ENCODE assay signal across 21 cellular contexts in genomic region chr22:32542332-32543019, GRCh38.
A peak's percentile ranks its signal among the peaks of the same experiment; 100 is the strongest.
DNase-seq lines count a peak whose midpoint lies in the region; ATAC-seq and TF ChIP-seq lines count a peak whose summit lies in the region.
"Had no signal": no experiment of that assay in that cellular context is flagged by ENCODE, and none has a peak within 500 bp of the region (broad histone marks: within the 10 kb centered on the region; RNA-seq: fewer than 3 reads in every experiment).

No MANE protein-coding gene starts in this region.

- H3K4me1 ChIP-seq in HEK293 (ENCODE audit: control insufficient read depth, insufficient read depth, low read length): peaks cover 2% of the 10 kb centered on the region
- peaks cover 0 to 50% (median 14%) of the 10 kb centered on the region in 3 donors for H3K4me1 ChIP-seq in gastroesophageal sphincter
- H3K4me1 ChIP-seq in mucosa of rectum (ENCODE audit: control insufficient read depth in 2 of 2, insufficient read depth in 2 of 2, low read length in 2 of 2): peaks cover 0 to 3% of the 10 kb centered on the region in 2 donors
- H3K4me1 ChIP-seq in stomach smooth muscle (ENCODE audit: control insufficient read depth, insufficient read depth, low read length): peaks cover 16% of the 10 kb centered on the region

- no peak overlapping the region for H3K4me3 ChIP-seq in HEK293 (ENCODE audit: low read depth, low read length)
- no peak overlapping the region for H3K4me3 ChIP-seq in gastroesophageal sphincter
- no peak overlapping the region for H3K4me3 ChIP-seq in mucosa of rectum (ENCODE audit: low read length in 2 of 2)
- H3K4me3 ChIP-seq in stomach smooth muscle (ENCODE audit: low read length in 2 of 2): no peak overlapping the region
- H3K4me3 ChIP-seq: BLaER1, GM23248, lung had no signal

- 53 to 57% methylated on average over 5 to 6 of the region's 11 CpGs for WGBS in gastroesophageal sphincter (ENCODE audit: low coverage in 1 of 2), 2 donors

- no peak for TF ChIP-seq CTCF in HEK293 (tag by site-specific recombination; IDR thresholded peaks at IDR 0.05)
- TF ChIP-seq CTCF in gastroesophageal sphincter (IDR thresholded peaks at IDR 0.05): no peak

- H3K27me3 ChIP-seq in gastroesophageal sphincter: no peaks in the 10 kb centered on the region
- H3K27me3 ChIP-seq in mucosa of rectum (ENCODE audit: control insufficient read depth in 2 of 2, insufficient read depth in 2 of 2, low read length in 2 of 2): no peaks in the 10 kb centered on the region
- H3K27me3 ChIP-seq in stomach smooth muscle (ENCODE audit: control insufficient read depth in 1 of 2, insufficient read depth in 2 of 2, low read length in 2 of 2): peaks cover 0 to 2% of the 10 kb centered on the region in 2 donors
- H3K27me3 ChIP-seq: BLaER1 had no signal

- no peak for DNase-seq in DMS153 treated with DMSO at 0.1 percent for 48 hours (lab: John Stamatoyannopoulos, UW; ENCODE audit: unreplicated experiment)
- no peak for DNase-seq in NCI-H2107 treated with DMSO at 0.1 percent for 48 hours (lab: John Stamatoyannopoulos, UW; ENCODE audit: unreplicated experiment)
- no peak for DNase-seq in NCI-H2227 (lab: John Stamatoyannopoulos, UW; ENCODE audit: unreplicated experiment)
- no peak for DNase-seq in activated naive CD4-positive, alpha-beta T cell (lab: John Stamatoyannopoulos, UW)
- DNase-seq: activated CD4-positive, alpha-beta T cell treated with anti-CD3 and anti-CD28 coated beads for 1 hour; activated CD8-positive, alpha-beta memory T cell treated with anti-CD3 and anti-CD28 coated beads, Interleukin-2, amount 10 ng/mL, durations not matched to agents 7 days and 5 days; amniotic stem cell; GM23248; NCI-H1048; nephron progenitor cell; PC-3; SK-N-SH; stimulated activated CD4-positive, alpha-beta T cell treated with anti-CD3 and anti-CD28 coated beads, Interleukin-2, amount 100 ng/mL, for 24 hours; substantia nigra had no signal

- H3K36me3 ChIP-seq in HEK293 (ENCODE audit: control insufficient read depth in 2 of 2, insufficient read depth in 1 of 2, low read length in 2 of 2) (no peaks in the 10 kb centered on the region), gastroesophageal sphincter (no peaks in the 10 kb centered on the region), mucosa of rectum (ENCODE audit: control insufficient read depth in 2 of 2, insufficient read depth in 2 of 2, low read length in 2 of 2) (no peaks in the 10 kb centered on the region), stomach smooth muscle (ENCODE audit: control insufficient read depth in 2 of 2, insufficient read depth in 2 of 2, low read length in 2 of 2) (no peaks in the 10 kb centered on the region)
- H3K36me3 ChIP-seq: BLaER1 had no signal

- POLR2A ChIA-PET in HEK293 (lab: Yijun Ruan, JAX): no interaction called here

- TF ChIP-seq POLR2A in gastroesophageal sphincter (IDR thresholded peaks at IDR 0.05): no peak

- H3K27ac ChIP-seq in HEK293 (ENCODE audit: extremely low read depth, low read depth, low read length) (no peak overlapping the region), gastroesophageal sphincter (peak overlapping the region in 3 of 4 donors; percentile 48 to 72 (median 66)), mucosa of rectum (ENCODE audit: low read depth in 2 of 2, low read length in 2 of 2) (peak overlapping the region; percentile 43 to 54), stomach smooth muscle (ENCODE audit: low read length) (peak overlapping the region; percentile 11)
- H3K27ac ChIP-seq: BLaER1, GM23248, KMS-11 had no signal

- no peak for TF ChIP-seq EP300 in gastroesophageal sphincter (IDR thresholded peaks at IDR 0.05)

- H3K9ac ChIP-seq in mucosa of rectum (ENCODE audit: low read depth in 1 of 2, low read length in 2 of 2) (no peak overlapping the region), stomach smooth muscle (ENCODE audit: low read length in 2 of 2) (no peak overlapping the region)
- H3K9ac ChIP-seq: BLaER1, GM23248, KMS-11, SK-N-SH had no signal

- CTCF ChIA-PET in HEK293 (lab: Yijun Ruan, JAX): interaction anchor here (2.0 kb wide), 1 partner anchor 255 kb away, joined by 9 read pairs; no protein-coding TSS in a partner anchor

- H3K9me3 ChIP-seq in HEK293 (ENCODE audit: control insufficient read depth, insufficient read depth, low read depth, low read length) (no peaks in the 10 kb centered on the region), gastroesophageal sphincter (no peaks in the 10 kb centered on the region), mucosa of rectum (ENCODE audit: control insufficient read depth in 2 of 2, low read length in 2 of 2) (no peaks in the 10 kb centered on the region), stomach smooth muscle (ENCODE audit: control insufficient read depth in 2 of 2, low read length in 2 of 2) (no peaks in the 10 kb centered on the region)
- H3K9me3 ChIP-seq: BLaER1, SK-N-SH had no signal

- peak; percentile 79 for ATAC-seq in gastroesophageal sphincter
- ATAC-seq: activated CD8-positive, alpha-beta memory T cell treated with anti-CD3 and anti-CD28 coated beads, Interleukin-2, amount 10 ng/mL, durations not matched to agents 7 days and 5 days; PC-3 had no signal

TF ChIP-seq in HEK293, 187 proteins besides CTCF, POLR2A, EP300 and RAD21:
- TF ChIP-seq ZNF2 (tag by site-specific recombination; IDR thresholded peaks at IDR 0.05): no peak
- peak; percentile 38; the same call in 1 of the 2 replicates for TF ChIP-seq ZNF785 (tag by site-specific recombination; IDR thresholded peaks at IDR 0.05)
- TF ChIP-seq ZBTB8A (tag by site-specific recombination; IDR thresholded peaks at IDR 0.05): no peak
- no peak for TF ChIP-seq ZNF175 (tag by site-specific recombination; IDR thresholded peaks at IDR 0.05)
- no peak for TF ChIP-seq ZNF830 (tag by site-specific recombination; IDR thresholded peaks at IDR 0.05; ENCODE audit: low read depth)
- TF ChIP-seq ZNF776 (tag by site-specific recombination; IDR thresholded peaks at IDR 0.05; ENCODE audit: borderline replicate concordance): peak; percentile 70; the same call in 1 of the 2 replicates
- TF ChIP-seq ZBTB48 (tag by site-specific recombination; IDR thresholded peaks at IDR 0.05): peak; percentile 13; the same call in 1 of the 2 replicates
- peak; percentile 60 for TF ChIP-seq ZSCAN4 (tag by site-specific recombination; IDR thresholded peaks at IDR 0.05)
- TF ChIP-seq ZSCAN5A (tag by site-specific recombination; IDR thresholded peaks at IDR 0.05): no peak
- TF ChIP-seq ZNF621 (tag by site-specific recombination; IDR thresholded peaks at IDR 0.05): no peak
- no peak for TF ChIP-seq SCRT2 (tag by site-specific recombination; IDR thresholded peaks at IDR 0.05)
- no peak for TF ChIP-seq WT1 (tag by site-specific recombination; IDR thresholded peaks at IDR 0.05)
